Comparison of ENCODE assay signal across 8 cellular contexts in genomic region chr7:128409435-128410091, GRCh38. TPM values are rescaled to one million over a fixed set of nuclear protein-coding genes. Genes with fewer than 3 reads are reported as not detected.
A peak's percentile ranks its signal among the peaks of the same experiment; 100 is the strongest.
DNase-seq lines count a peak whose midpoint lies in the region; ATAC-seq and TF ChIP-seq lines count a peak whose summit lies in the region.

TSS of gene IMPDH1 (minus strand) at chr7:128409982. CDS start at chr7:128409901, 81 bp downstream.

- H3K9me3 ChIP-seq in HUES64 (ENCODE audit: insufficient read depth, low read depth, low read length) = no peaks in the 10 kb centered on the region
- no peaks in the 10 kb centered on the region for H3K9me3 ChIP-seq in transverse colon

- TF ChIP-seq EP300 in transverse colon (IDR thresholded peaks at IDR 0.05; ENCODE audit: low read depth) = no peak

- H3K4me1 Mint-ChIP-seq in activated naive CD8-positive, alpha-beta T cell (ENCODE audit: low read depth) = peaks cover 30% of the 10 kb centered on the region

- H3K4me3 Mint-ChIP-seq in activated naive CD8-positive, alpha-beta T cell = peak within 1 kb of the TSS; percentile 89

- peak within 1 kb of the TSS; percentile 50 for H3K27ac Mint-ChIP-seq in activated naive CD8-positive, alpha-beta T cell

- TF ChIP-seq POLR2A in transverse colon (IDR thresholded peaks at IDR 0.05) = peak; percentile 60

- peak; percentile 79 for ATAC-seq in GM21515 (IDR thresholded peaks at IDR 0.05; ENCODE audit: unreplicated experiment)

- H3K27me3 ChIP-seq in HUES64 (ENCODE audit: insufficient read depth, low read length) = peaks cover 87% of the 10 kb centered on the region
- H3K27me3 ChIP-seq in transverse colon = no peaks in the 10 kb centered on the region

- TF ChIP-seq CTCF in transverse colon (IDR thresholded peaks at IDR 0.05) = no peak

- H3K4me3 ChIP-seq in HUES64 (ENCODE audit: low read length) (peak within 1 kb of the TSS; percentile 73), transverse colon (peak within 1 kb of the TSS; percentile 43 to 73 (median 63))

- in situ Hi-C loops in transverse colon (cut with MboI; ENCODE audit: low pct_ligation_motif_present in 1 of 4, low pct_unique_long_range_greater_than_20kb in 1 of 4, low sequenced_read_pairs in 3 of 4) = no loop called here

- under 1% methylated on average over 70 of the region's 73 CpGs for WGBS in HUES64
- 1% methylated on average over 28 of the region's 73 CpGs; no CpG with 5 or more reads in 1 of the 2 donors for WGBS in transverse colon (ENCODE audit: low coverage in 1 of 2), 2 donors

- DNase-seq in Daoy (ENCODE audit: low read depth) (peak; percentile 92), SKM-1 (lab: John Stamatoyannopoulos, UW; ENCODE audit: unreplicated experiment) (peak; percentile 59), cardiac septum (ENCODE audit: low spot score) (peak; percentile 97), pons (ENCODE audit: low spot score) (peak; percentile 57), transverse colon (peak; percentile 95)

- no peaks in the 10 kb centered on the region for H3K36me3 ChIP-seq in HUES64 (ENCODE audit: insufficient read depth, low read length)
- H3K36me3 ChIP-seq in transverse colon = no peaks in the 10 kb centered on the region

- intact Hi-C loops in cardiac septum (cut with DNase I) = no loop called here
- intact Hi-C loops in transverse colon (cut with DNase I; ENCODE audit: low total_unique reads) = no loop called here

- H3K27me3 Mint-ChIP-seq in activated naive CD8-positive, alpha-beta T cell = no peaks in the 10 kb centered on the region

- peak within 1 kb of the TSS; percentile 49 for H3K9ac ChIP-seq in HUES64 (ENCODE audit: low read depth, low read length)

- H3K4me1 ChIP-seq in HUES64 (ENCODE audit: insufficient read depth, low read length) = peaks cover 30% of the 10 kb centered on the region; the same call in 1 of the 2 replicates
- peaks cover 16 to 48% (median 36%) of the 10 kb centered on the region in 4 donors for H3K4me1 ChIP-seq in transverse colon

- H3K27ac ChIP-seq in HUES64 (ENCODE audit: low read depth, low read length) (no peak within 1 kb of the TSS), transverse colon (peak within 1 kb of the TSS; percentile 86 to 94 (median 90))

- no peaks in the 10 kb centered on the region for H3K36me3 Mint-ChIP-seq in activated naive CD8-positive, alpha-beta T cell

- H3K9me3 Mint-ChIP-seq in activated naive CD8-positive, alpha-beta T cell (ENCODE audit: low read depth) = no peaks in the 10 kb centered on the region

RNA-seq across cellular contexts. Expression of gene IMPDH1, which starts in this region (rescaled TPM):
- 76.1 and 81.1 TPM in 2 replicates for total RNA-seq in Daoy (2014; rRNA removed; shearing (Covaris generic))
- polyA plus RNA-seq in HUES64 (2013, experiment 1 of 2) = 26.2 TPM
- 27.6 TPM for polyA plus RNA-seq in HUES64 (2013, experiment 2 of 2)
- total RNA-seq in cardiac septum (22.2 TPM), transverse colon (100 to 1,000 TPM in 1 of 4 donors, 10 to 100 TPM in 3; 21.4 to 189 (median 44.2) TPM)
